Comparison of ENCODE assay signal across 24 cellular contexts in the genomic region with DNA sequence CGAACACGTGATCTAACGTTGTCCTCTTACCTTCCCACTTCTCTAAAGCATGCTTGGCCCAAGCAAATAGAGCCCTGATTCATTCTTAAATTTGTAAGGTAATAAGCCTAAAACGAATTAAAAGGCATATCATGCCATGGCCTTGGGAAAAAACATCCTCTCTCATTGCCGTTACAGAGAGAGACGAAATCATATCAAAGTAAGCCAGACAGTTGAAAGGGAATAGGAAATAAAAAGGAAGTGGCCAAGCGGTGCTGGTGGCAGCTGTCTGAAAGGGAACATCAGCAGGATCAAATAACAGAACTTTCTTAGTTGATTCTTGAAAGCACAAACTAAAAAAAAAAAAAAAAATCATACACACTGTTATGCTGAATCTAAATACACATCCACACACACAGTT. TPM values are rescaled to one million over a fixed set of nuclear protein-coding genes. Genes with fewer than 3 reads are reported as not detected.
"Had no signal": no experiment of that assay in that cellular context is flagged by ENCODE, and none has a peak within 500 bp of the region (broad histone marks: within the 10 kb centered on the region; RNA-seq: fewer than 3 reads in every experiment).

No MANE protein-coding gene starts in this region.

- H3K4me1 Mint-ChIP-seq: activated CD4-positive, alpha-beta T cell treated with anti-CD3 and anti-CD28 coated beads for 36 hours; natural killer cell; T-helper 17 cell had no signal

- H3K9me3 ChIP-seq: body of pancreas, left ventricle myocardium inferior, thoracic aorta, vagina had no signal

- H3K9me3 Mint-ChIP-seq: activated T-cell treated with anti-CD3 and anti-CD28 coated beads, Interleukin-2, amount 50 U/mL, for 72 hours; type B pancreatic cell had no signal

- H3K36me3 Mint-ChIP-seq: activated naive CD8-positive, alpha-beta T cell; natural killer cell; type B pancreatic cell had no signal

- H3K4me3 ChIP-seq: body of pancreas, left ventricle myocardium inferior, lung, thoracic aorta, vagina had no signal

- H3K27me3 Mint-ChIP-seq: activated CD4-positive, alpha-beta T cell treated with anti-CD3 and anti-CD28 coated beads for 36 hours; T-helper 17 cell; type B pancreatic cell had no signal

- H3K27me3 ChIP-seq: body of pancreas, vagina had no signal

- H3K36me3 ChIP-seq: left ventricle myocardium inferior, thoracic aorta, vagina had no signal

- H3K4me1 ChIP-seq: body of pancreas, left ventricle myocardium inferior, vagina had no signal

- ATAC-seq: activated CD4-positive, alpha-beta T cell treated with anti-CD3 and anti-CD28 coated beads for 36 hours; activated T-cell treated with anti-CD3 and anti-CD28 coated beads, Interleukin-2, amount 50 U/mL, for 72 hours; body of pancreas; natural killer cell; right cardiac atrium; stimulated activated naive CD8-positive, alpha-beta T cell treated with anti-CD3 and anti-CD28 coated beads, Interleukin-15, Interleukin-2, amounts not matched to agents 100 U/mL and 50 U/mL, for 24 hours; T-helper 17 cell had no signal

- H3K27ac Mint-ChIP-seq: activated CD4-positive, alpha-beta T cell treated with anti-CD3 and anti-CD28 coated beads for 36 hours; activated naive CD8-positive, alpha-beta T cell; activated T-cell treated with anti-CD3 and anti-CD28 coated beads, Interleukin-2, amount 50 U/mL, for 72 hours; natural killer cell; T-helper 17 cell; type B pancreatic cell had no signal

- DNase-seq: activated CD4-positive, alpha-beta T cell treated with anti-CD3 and anti-CD28 coated beads for 36 hours; activated CD4-positive, CD25-positive, alpha-beta regulatory T cell; activated naive CD4-positive, alpha-beta T cell treated with Interleukin-2 at 50 U/mL for 16 hours; activated T-cell treated with anti-CD3 and anti-CD28 coated beads for 4 hours; activated T-cell treated with anti-CD3 and anti-CD28 coated beads, Interleukin-2, amount 50 U/mL, for 72 hours; anterior cingulate cortex; body of pancreas; effector CD8-positive, alpha-beta T cell; left ventricle myocardium inferior; mesendoderm; natural killer cell; right cardiac atrium; stimulated activated CD4-positive, alpha-beta T cell treated with anti-CD3 and anti-CD28 coated beads, Interleukin-2, amount 100 ng/mL, for 48 hours; stimulated activated naive CD8-positive, alpha-beta T cell treated with anti-CD3 and anti-CD28 coated beads, Interleukin-15, Interleukin-2, amounts not matched to agents 100 U/mL and 50 U/mL, for 24 hours; T-helper 17 cell; T1000 had no signal

- H3K27ac ChIP-seq: body of pancreas, epithelial cell of prostate, left ventricle myocardium inferior, thoracic aorta, vagina had no signal

- H3K4me3 Mint-ChIP-seq: activated CD4-positive, alpha-beta T cell treated with anti-CD3 and anti-CD28 coated beads for 36 hours; activated naive CD8-positive, alpha-beta T cell; activated T-cell treated with anti-CD3 and anti-CD28 coated beads, Interleukin-2, amount 50 U/mL, for 72 hours; natural killer cell; T-helper 17 cell; type B pancreatic cell had no signal

RNA-seq across cellular contexts. Expression of a gene that starts 49.1 kb away (rescaled TPM):
- total RNA-seq: activated CD4-positive, alpha-beta T cell treated with anti-CD3 and anti-CD28 coated beads for 36 hours; activated T-cell treated with anti-CD3 and anti-CD28 coated beads, Interleukin-2, amount 50 U/mL, for 72 hours; dermis microvascular lymphatic vessel endothelial cell; mononuclear cell; natural killer cell had no signal
